9 cellular contexts compared by ENCODE assay signal in genomic region chr16:56728946-56729345, GRCh38. TPM values are rescaled to one million over a fixed set of nuclear protein-coding genes. Genes with fewer than 3 reads are reported as not detected.
DNase-seq lines count a peak whose midpoint lies in the region; ATAC-seq and TF ChIP-seq lines count a peak whose summit lies in the region.
"Not testable (repeated sequence)": the region's sequence is repeated elsewhere in the genome, so short reads cannot be mapped to it uniquely, and the experiment has no call there.
"Had no signal": no experiment of that assay in that cellular context is flagged by ENCODE, and none has a peak within 500 bp of the region (broad histone marks: within the 10 kb centered on the region; RNA-seq: fewer than 3 reads in every experiment).

No MANE protein-coding gene starts in this region.

- not testable (repeated sequence) for H3K9me2 ChIP-seq in HCT116 (ENCODE audit: insufficient read depth)

- peak overlapping the region; percentile 97 for H3K4me2 ChIP-seq in HCT116 (ENCODE audit: low read length)

- H3K4me3 ChIP-seq in AG09309 (ENCODE audit: control insufficient read depth, low read depth, low read length), result peak overlapping the region; percentile 88
- peak overlapping the region; percentile 94 to 97 for H3K4me3 ChIP-seq in HCT116 (replicated peaks in 1 of 2; ENCODE audit: low read depth in 1 of 2, low read length in 2 of 2)
- peak overlapping the region; percentile 98 to 100 for H3K4me3 ChIP-seq in cardiac fibroblast (replicated peaks in 1 of 2; ENCODE audit: low read depth in 2 of 2, low read length in 2 of 2)
- peak overlapping the region; percentile 96 for H3K4me3 ChIP-seq in mesodermal cell (ENCODE audit: extremely low read depth, insufficient read depth, low read length, poor library complexity, severe bottlenecking)
- peak overlapping the region; percentile 95 to 97 (median 96) for H3K4me3 ChIP-seq in skeletal muscle tissue (ENCODE audit: low read length in 3 of 3)

- not testable (repeated sequence) for TF ChIP-seq CTCF in AG09309 (IDR thresholded peaks at IDR 0.05; ENCODE audit: control insufficient read depth, insufficient read depth, low read depth, low read length, missing control alignments); HCT116 (IDR thresholded peaks at IDR 0.05 in 2 of 3, conservative IDR thresholded peaks at IDR 0.05 in 1 of 3; ENCODE audit: borderline replicate concordance in 1 of 3, insufficient read depth in 1 of 3, low read depth in 2 of 3, low read length in 2 of 3); cardiac fibroblast (IDR thresholded peaks at IDR 0.05; ENCODE audit: low read depth, low read length); foreskin keratinocyte (conservative IDR thresholded peaks at IDR 0.05)

- not testable (repeated sequence) for ATAC-seq in HCT116
- ATAC-seq in foreskin keratinocyte, result peak; percentile 13

- RAD21 ChIA-PET in HCT116 (lab: Charles Lee; ENCODE audit: low non-redundant PET in 1 of 2, low total read pairs in 2 of 2, uncharacterized antibody in 2 of 2, unreplicated experiment in 2 of 2), result interaction anchor here in 1 of 2 experiments (0.6 kb wide), 1 partner anchor 27 kb away, joined by 3 read pairs; no protein-coding TSS in a partner anchor

- DNase-seq in AG09309 (ENCODE audit: low read depth); HCT116 (ENCODE audit: low read depth, low spot score); activated CD4-positive, alpha-beta memory T cell treated with anti-CD3 and anti-CD28 coated beads for 36 hours: not testable (repeated sequence)
- DNase-seq in NOMO-1 (lab: John Stamatoyannopoulos, UW; ENCODE audit: unreplicated experiment in 2 of 2) (peak; percentile 16 to 42), cardiac fibroblast (ENCODE audit: low read depth in 2 of 2) (peak in 1 of 2 donors; percentile 31), foreskin keratinocyte (peak in 1 of 2 donors; percentile 44)

- H3K27ac ChIP-seq in HCT116 (ENCODE audit: low read depth, low read length), result not testable (repeated sequence)
- peak overlapping the region; percentile 80 for H3K27ac ChIP-seq in foreskin keratinocyte
- H3K27ac ChIP-seq in mesodermal cell (ENCODE audit: low read depth, low read length, severe bottlenecking), result peak overlapping the region; percentile 84
- H3K27ac ChIP-seq in skeletal muscle tissue (ENCODE audit: low read depth, low read length), result peak overlapping the region; percentile 80

- H3K27me3 ChIP-seq in HCT116 (ENCODE audit: insufficient read depth, low read length); foreskin keratinocyte; skeletal muscle tissue (ENCODE audit: control insufficient read depth in 3 of 3, insufficient read depth in 3 of 3, low read length in 3 of 3): not testable (repeated sequence)

- H3K4me3 Mint-ChIP-seq in activated CD4-positive, alpha-beta memory T cell treated with anti-CD3 and anti-CD28 coated beads for 36 hours, result peak overlapping the region; percentile 88

- BruUV-seq in HCT116 (replicated peaks; lab: Mats Ljungman, UMichigan), result not testable (repeated sequence)

- H3K4me1 ChIP-seq in HCT116 (ENCODE audit: control insufficient read depth in 1 of 2, insufficient read depth in 2 of 2, low read length in 2 of 2), result peaks cover 7 to 17% of the 10 kb centered on the region in 2 experiments; a peak in 3 of 4 replicates
- peaks cover 12% of the 10 kb centered on the region for H3K4me1 ChIP-seq in foreskin keratinocyte
- H3K4me1 ChIP-seq in mesodermal cell (ENCODE audit: control insufficient read depth, insufficient read depth, low read length, poor library complexity, severe bottlenecking), result peaks cover 19% of the 10 kb centered on the region
- peaks cover 20 to 22% (median 20%) of the 10 kb centered on the region in 3 donors for H3K4me1 ChIP-seq in skeletal muscle tissue (ENCODE audit: control insufficient read depth in 3 of 3, insufficient read depth in 3 of 3, low read length in 3 of 3)

- not testable (repeated sequence) for H3K9me3 ChIP-seq in HCT116 (ENCODE audit: control insufficient read depth in 1 of 2, insufficient read depth in 1 of 2, low read depth in 1 of 2, low read length in 2 of 2); mesodermal cell (ENCODE audit: control insufficient read depth, low read length); skeletal muscle tissue (ENCODE audit: control insufficient read depth in 3 of 3, low read length in 3 of 3)

- not testable (repeated sequence) for H3K36me3 ChIP-seq in HCT116 (ENCODE audit: control insufficient read depth in 1 of 2, insufficient read depth in 2 of 2, low read length in 2 of 2); mesodermal cell (ENCODE audit: control insufficient read depth, insufficient read depth, low read length); skeletal muscle tissue (ENCODE audit: control insufficient read depth in 3 of 3, insufficient read depth in 3 of 3, low read length in 3 of 3)

- POLR2A ChIA-PET in HCT116 (lab: Charles Lee); activated CD4-positive, alpha-beta memory T cell treated with anti-CD3 and anti-CD28 coated beads for 36 hours (lab: Charles Lee): not testable (repeated sequence)

- H3K79me2 ChIP-seq in HCT116 (ENCODE audit: insufficient read depth, low read length), result peaks cover 40% of the 10 kb centered on the region

- H3K27me3 Mint-ChIP-seq in activated CD4-positive, alpha-beta memory T cell treated with anti-CD3 and anti-CD28 coated beads for 36 hours, result not testable (repeated sequence)

- H3K36me3 Mint-ChIP-seq in activated CD4-positive, alpha-beta memory T cell treated with anti-CD3 and anti-CD28 coated beads for 36 hours, result not testable (repeated sequence)

- H4K20me1 ChIP-seq in HCT116 (ENCODE audit: insufficient read depth), result not testable (repeated sequence)

- not testable (repeated sequence) for TF ChIP-seq RAD21 in HCT116 (IDR thresholded peaks at IDR 0.05; ENCODE audit: low read depth)

- TF ChIP-seq POLR2A in HCT116 (IDR thresholded peaks at IDR 0.05; ENCODE audit: borderline replicate concordance, extremely low read depth, insufficient read depth, insufficient read length), result not testable (repeated sequence)

- peak overlapping the region; percentile 36 for H3K27ac Mint-ChIP-seq in activated CD4-positive, alpha-beta memory T cell treated with anti-CD3 and anti-CD28 coated beads for 36 hours

- CTCF ChIA-PET in HCT116 (lab: Charles Lee), result not testable (repeated sequence)
- CTCF ChIA-PET in activated CD4-positive, alpha-beta memory T cell treated with anti-CD3 and anti-CD28 coated beads for 36 hours (lab: Charles Lee), result interaction anchor here (0.7 to 1.4 kb wide), 3 partner anchors 27 to 688 kb away, joined by 3 to 4 read pairs (median 4); no protein-coding TSS in a partner anchor

- H2AFZ ChIP-seq in HCT116 (ENCODE audit: low read depth, low read length, poor library complexity, severe bottlenecking), result not testable (repeated sequence)

- WGBS in mesodermal cell (ENCODE audit: insufficient coverage in 2 of 2), 2 experiments, result 93 to 96% methylated on average over 3 to 5 of the region's 5 CpGs

- H3K9ac ChIP-seq in HCT116 (ENCODE audit: low read length) (peak overlapping the region; percentile 94), skeletal muscle tissue (ENCODE audit: low read depth in 1 of 3, low read length in 3 of 3) (peak overlapping the region; percentile 85 to 92 (median 90))

- intact Hi-C loops in HCT116 (cut with micrococcal nuclease); activated CD4-positive, alpha-beta memory T cell treated with anti-CD3 and anti-CD28 coated beads for 36 hours (cut with micrococcal nuclease): not testable (repeated sequence)

- peaks cover 16% of the 10 kb centered on the region for H3K4me1 Mint-ChIP-seq in activated CD4-positive, alpha-beta memory T cell treated with anti-CD3 and anti-CD28 coated beads for 36 hours (ENCODE audit: low read depth)

- H3K9me3 Mint-ChIP-seq in activated CD4-positive, alpha-beta memory T cell treated with anti-CD3 and anti-CD28 coated beads for 36 hours, result not testable (repeated sequence)

RNA-seq across cellular contexts. Expression of gene NUP93, which starts 1.0 kb away (rescaled TPM):
- total RNA-seq in HCT116 (2021; ENCODE audit: unreplicated experiment) (144 TPM), foreskin keratinocyte (145 and 171 TPM in 2 replicates), skeletal muscle tissue (54.8 TPM)
- polyA plus RNA-seq in HCT116 (2012), result 94.9 and 96.0 TPM in 2 replicates
- total RNA-seq in activated CD4-positive, alpha-beta memory T cell treated with anti-CD3 and anti-CD28 coated beads for 36 hours, result 100 to 1,000 TPM; 131 to 133 TPM
- polyA plus RNA-seq in foreskin keratinocyte, result 121 and 143 TPM in 2 replicates
- 103 TPM for polyA plus RNA-seq in mesodermal cell (2013, experiment 1 of 2)
- 89.0 TPM for polyA plus RNA-seq in mesodermal cell (2013, experiment 2 of 2)

RNA-seq across cellular contexts. Expression of gene MT1X, which starts 46.7 kb away (rescaled TPM):
- total RNA-seq in HCT116 (2021; ENCODE audit: unreplicated experiment) (50.2 TPM), foreskin keratinocyte (121 and 247 TPM in 2 replicates), skeletal muscle tissue (11.5 TPM)
- 292 and 321 TPM in 2 replicates for polyA plus RNA-seq in HCT116 (2012)
- 10 to 100 TPM; 31.9 to 38.1 TPM for total RNA-seq in activated CD4-positive, alpha-beta memory T cell treated with anti-CD3 and anti-CD28 coated beads for 36 hours
- 178 and 346 TPM in 2 replicates for polyA plus RNA-seq in foreskin keratinocyte
- 4.1 TPM for polyA plus RNA-seq in mesodermal cell (2013, experiment 1 of 2)
- polyA plus RNA-seq in mesodermal cell (2013, experiment 2 of 2), result 6.6 TPM

RNA-seq across cellular contexts. Expression of gene MT1H, which starts 59.3 kb away (rescaled TPM):
- total RNA-seq in HCT116 (2021; ENCODE audit: unreplicated experiment) (not detected), foreskin keratinocyte (not detected in 2 replicates), skeletal muscle tissue (not detected)
- polyA plus RNA-seq in HCT116 (2012), result not detected in 2 replicates
- under 1 TPM in 1 of 2 experiments, not detected in 1; 0.70 TPM for total RNA-seq in activated CD4-positive, alpha-beta memory T cell treated with anti-CD3 and anti-CD28 coated beads for 36 hours
- polyA plus RNA-seq in foreskin keratinocyte, result 0.53 TPM in 1 of 2 replicates, not detected in the other
- not detected for polyA plus RNA-seq in mesodermal cell (2013, experiment 1 of 2)
- not detected for polyA plus RNA-seq in mesodermal cell (2013, experiment 2 of 2)
- total RNA-seq: T-helper 17 cell had no signal
